Comparison of ENCODE assay signal across 1 cellular context in the genomic region with DNA sequence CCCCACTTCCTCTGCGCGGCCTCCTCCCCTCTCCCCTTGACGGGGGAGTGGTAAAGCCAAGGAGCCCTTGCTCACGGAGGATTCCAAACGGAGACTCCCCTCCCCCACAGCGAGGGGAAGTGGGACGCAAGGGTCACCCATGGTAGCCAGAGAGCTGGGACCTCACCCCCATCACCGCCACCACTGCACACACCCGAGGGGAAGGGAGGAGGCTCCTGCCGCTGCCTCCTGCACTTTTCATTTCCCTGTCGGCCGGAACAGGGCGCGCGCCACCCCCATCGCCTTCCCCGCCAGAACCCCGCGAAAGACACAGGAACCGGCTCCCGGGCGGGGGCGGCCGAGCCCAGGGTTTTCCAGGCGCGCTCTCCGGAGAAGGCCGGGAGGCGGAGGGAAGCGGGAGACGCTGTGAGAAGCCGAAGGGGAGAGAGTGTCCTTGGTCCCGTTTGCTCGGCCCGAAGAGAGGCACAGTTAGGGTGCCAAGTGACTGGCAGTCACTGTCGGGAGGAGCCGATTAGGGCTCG.
TF ChIP-seq lines count a peak whose summit lies in the region.

No MANE protein-coding gene starts in this region.

TF ChIP-seq in H1, 55 proteins besides CTCF, POLR2A, EP300 and RAD21:
- TF ChIP-seq CHD1 (IDR thresholded peaks at IDR 0.05; ENCODE audit: low read depth, low read length), result no peak
- TF ChIP-seq TCF12 (IDR thresholded peaks at IDR 0.05; ENCODE audit: low read depth, low read length), result no peak
- no peak for TF ChIP-seq SP4 (IDR thresholded peaks at IDR 0.05; ENCODE audit: low read length)
- TF ChIP-seq RBBP5 (IDR thresholded peaks at IDR 0.05; ENCODE audit: borderline replicate concordance, low read depth, low read length), result 0 out of 2 replicates have a peak, but pooled peaks have one; percentile 26
- no peak for TF ChIP-seq EZH2 (IDR thresholded peaks at IDR 0.05; ENCODE audit: low read depth, low read length, severe bottlenecking)
- peak; percentile 68 for TF ChIP-seq ASH2L (IDR thresholded peaks at IDR 0.05; ENCODE audit: low read length)
- no peak for TF ChIP-seq FOSL1 (IDR thresholded peaks at IDR 0.05; ENCODE audit: insufficient read depth, low read depth, low read length)
- no peak for TF ChIP-seq RNF2 (IDR thresholded peaks at IDR 0.05; ENCODE audit: borderline replicate concordance, low read depth, low read length, missing control alignments, poor library complexity, severe bottlenecking)
- TF ChIP-seq GTF2F1 (IDR thresholded peaks at IDR 0.05; ENCODE audit: borderline replicate concordance, low read depth, low read length), result no peak
- TF ChIP-seq KDM5A (IDR thresholded peaks at IDR 0.05; ENCODE audit: low read length), result no peak
- no peak for TF ChIP-seq SIX5 (IDR thresholded peaks at IDR 0.05; ENCODE audit: low read depth, low read length)
- no peak for TF ChIP-seq TBP (IDR thresholded peaks at IDR 0.05; ENCODE audit: low read depth, low read length)
- TF ChIP-seq, protein P1, sequence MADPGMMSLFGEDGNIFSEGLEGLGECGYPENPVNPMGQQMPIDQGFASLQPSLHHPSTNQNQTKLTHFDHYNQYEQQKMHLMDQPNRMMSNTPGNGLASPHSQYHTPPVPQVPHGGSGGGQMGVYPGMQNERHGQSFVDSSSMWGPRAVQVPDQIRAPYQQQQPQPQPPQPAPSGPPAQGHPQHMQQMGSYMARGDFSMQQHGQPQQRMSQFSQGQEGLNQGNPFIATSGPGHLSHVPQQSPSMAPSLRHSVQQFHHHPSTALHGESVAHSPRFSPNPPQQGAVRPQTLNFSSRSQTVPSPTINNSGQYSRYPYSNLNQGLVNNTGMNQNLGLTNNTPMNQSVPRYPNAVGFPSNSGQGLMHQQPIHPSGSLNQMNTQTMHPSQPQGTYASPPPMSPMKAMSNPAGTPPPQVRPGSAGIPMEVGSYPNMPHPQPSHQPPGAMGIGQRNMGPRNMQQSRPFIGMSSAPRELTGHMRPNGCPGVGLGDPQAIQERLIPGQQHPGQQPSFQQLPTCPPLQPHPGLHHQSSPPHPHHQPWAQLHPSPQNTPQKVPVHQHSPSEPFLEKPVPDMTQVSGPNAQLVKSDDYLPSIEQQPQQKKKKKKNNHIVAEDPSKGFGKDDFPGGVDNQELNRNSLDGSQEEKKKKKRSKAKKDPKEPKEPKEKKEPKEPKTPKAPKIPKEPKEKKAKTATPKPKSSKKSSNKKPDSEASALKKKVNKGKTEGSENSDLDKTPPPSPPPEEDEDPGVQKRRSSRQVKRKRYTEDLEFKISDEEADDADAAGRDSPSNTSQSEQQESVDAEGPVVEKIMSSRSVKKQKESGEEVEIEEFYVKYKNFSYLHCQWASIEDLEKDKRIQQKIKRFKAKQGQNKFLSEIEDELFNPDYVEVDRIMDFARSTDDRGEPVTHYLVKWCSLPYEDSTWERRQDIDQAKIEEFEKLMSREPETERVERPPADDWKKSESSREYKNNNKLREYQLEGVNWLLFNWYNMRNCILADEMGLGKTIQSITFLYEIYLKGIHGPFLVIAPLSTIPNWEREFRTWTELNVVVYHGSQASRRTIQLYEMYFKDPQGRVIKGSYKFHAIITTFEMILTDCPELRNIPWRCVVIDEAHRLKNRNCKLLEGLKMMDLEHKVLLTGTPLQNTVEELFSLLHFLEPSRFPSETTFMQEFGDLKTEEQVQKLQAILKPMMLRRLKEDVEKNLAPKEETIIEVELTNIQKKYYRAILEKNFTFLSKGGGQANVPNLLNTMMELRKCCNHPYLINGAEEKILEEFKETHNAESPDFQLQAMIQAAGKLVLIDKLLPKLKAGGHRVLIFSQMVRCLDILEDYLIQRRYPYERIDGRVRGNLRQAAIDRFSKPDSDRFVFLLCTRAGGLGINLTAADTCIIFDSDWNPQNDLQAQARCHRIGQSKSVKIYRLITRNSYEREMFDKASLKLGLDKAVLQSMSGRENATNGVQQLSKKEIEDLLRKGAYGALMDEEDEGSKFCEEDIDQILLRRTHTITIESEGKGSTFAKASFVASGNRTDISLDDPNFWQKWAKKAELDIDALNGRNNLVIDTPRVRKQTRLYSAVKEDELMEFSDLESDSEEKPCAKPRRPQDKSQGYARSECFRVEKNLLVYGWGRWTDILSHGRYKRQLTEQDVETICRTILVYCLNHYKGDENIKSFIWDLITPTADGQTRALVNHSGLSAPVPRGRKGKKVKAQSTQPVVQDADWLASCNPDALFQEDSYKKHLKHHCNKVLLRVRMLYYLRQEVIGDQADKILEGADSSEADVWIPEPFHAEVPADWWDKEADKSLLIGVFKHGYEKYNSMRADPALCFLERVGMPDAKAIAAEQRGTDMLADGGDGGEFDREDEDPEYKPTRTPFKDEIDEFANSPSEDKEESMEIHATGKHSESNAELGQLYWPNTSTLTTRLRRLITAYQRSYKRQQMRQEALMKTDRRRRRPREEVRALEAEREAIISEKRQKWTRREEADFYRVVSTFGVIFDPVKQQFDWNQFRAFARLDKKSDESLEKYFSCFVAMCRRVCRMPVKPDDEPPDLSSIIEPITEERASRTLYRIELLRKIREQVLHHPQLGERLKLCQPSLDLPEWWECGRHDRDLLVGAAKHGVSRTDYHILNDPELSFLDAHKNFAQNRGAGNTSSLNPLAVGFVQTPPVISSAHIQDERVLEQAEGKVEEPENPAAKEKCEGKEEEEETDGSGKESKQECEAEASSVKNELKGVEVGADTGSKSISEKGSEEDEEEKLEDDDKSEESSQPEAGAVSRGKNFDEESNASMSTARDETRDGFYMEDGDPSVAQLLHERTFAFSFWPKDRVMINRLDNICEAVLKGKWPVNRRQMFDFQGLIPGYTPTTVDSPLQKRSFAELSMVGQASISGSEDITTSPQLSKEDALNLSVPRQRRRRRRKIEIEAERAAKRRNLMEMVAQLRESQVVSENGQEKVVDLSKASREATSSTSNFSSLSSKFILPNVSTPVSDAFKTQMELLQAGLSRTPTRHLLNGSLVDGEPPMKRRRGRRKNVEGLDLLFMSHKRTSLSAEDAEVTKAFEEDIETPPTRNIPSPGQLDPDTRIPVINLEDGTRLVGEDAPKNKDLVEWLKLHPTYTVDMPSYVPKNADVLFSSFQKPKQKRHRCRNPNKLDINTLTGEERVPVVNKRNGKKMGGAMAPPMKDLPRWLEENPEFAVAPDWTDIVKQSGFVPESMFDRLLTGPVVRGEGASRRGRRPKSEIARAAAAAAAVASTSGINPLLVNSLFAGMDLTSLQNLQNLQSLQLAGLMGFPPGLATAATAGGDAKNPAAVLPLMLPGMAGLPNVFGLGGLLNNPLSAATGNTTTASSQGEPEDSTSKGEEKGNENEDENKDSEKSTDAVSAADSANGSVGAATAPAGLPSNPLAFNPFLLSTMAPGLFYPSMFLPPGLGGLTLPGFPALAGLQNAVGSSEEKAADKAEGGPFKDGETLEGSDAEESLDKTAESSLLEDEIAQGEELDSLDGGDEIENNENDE (IDR thresholded peaks at IDR 0.05; ENCODE audit: insufficient replicate concordance, low read length), result no peak
- TF ChIP-seq, protein P2, sequence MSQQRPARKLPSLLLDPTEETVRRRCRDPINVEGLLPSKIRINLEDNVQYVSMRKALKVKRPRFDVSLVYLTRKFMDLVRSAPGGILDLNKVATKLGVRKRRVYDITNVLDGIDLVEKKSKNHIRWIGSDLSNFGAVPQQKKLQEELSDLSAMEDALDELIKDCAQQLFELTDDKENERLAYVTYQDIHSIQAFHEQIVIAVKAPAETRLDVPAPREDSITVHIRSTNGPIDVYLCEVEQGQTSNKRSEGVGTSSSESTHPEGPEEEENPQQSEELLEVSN (IDR thresholded peaks at IDR 0.05), result no peak
- TF ChIP-seq RXRA (IDR thresholded peaks at IDR 0.05; ENCODE audit: insufficient read depth, low read depth, low read length), result no peak
- TF ChIP-seq, protein P3, sequence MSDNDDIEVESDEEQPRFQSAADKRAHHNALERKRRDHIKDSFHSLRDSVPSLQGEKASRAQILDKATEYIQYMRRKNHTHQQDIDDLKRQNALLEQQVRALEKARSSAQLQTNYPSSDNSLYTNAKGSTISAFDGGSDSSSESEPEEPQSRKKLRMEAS (IDR thresholded peaks at IDR 0.05), result 0 out of 2 replicates have a peak, but pooled peaks have one; percentile 2
- peak in 1 of 2 experiments; percentile 57; a peak in 2 of 4 replicates for TF ChIP-seq SIN3A (conservative IDR thresholded peaks at IDR 0.05 in 1 of 2, IDR thresholded peaks at IDR 0.05 in 1 of 2; ENCODE audit: low read depth in 1 of 2, low read length in 2 of 2)
- TF ChIP-seq PHF8 (conservative IDR thresholded peaks at IDR 0.05; ENCODE audit: low read depth, low read length), result 0 out of 2 replicates have a peak, but pooled peaks have one; percentile 28
